In genomic region chr5:49530-49929, GRCh38 we compare ENCODE assay signal across 8 cellular contexts. TPM values are rescaled to one million over a fixed set of nuclear protein-coding genes. Genes with fewer than 3 reads are reported as not detected.
"Had no signal": no experiment of that assay in that cellular context is flagged by ENCODE, and none has a peak within 500 bp of the region (broad histone marks: within the 10 kb centered on the region; RNA-seq: fewer than 3 reads in every experiment).

No MANE protein-coding gene starts in this region.

RNA-seq across cellular contexts. Expression of gene PLEKHG4B, which starts 42.4 kb away (rescaled TPM):
- total RNA-seq: activated B cell treated with CpG ODN at 0.5 μM for 24 hours; activated CD4-positive, alpha-beta memory T cell treated with anti-CD3 and anti-CD28 coated beads for 36 hours; activated CD4-positive, alpha-beta T cell treated with anti-CD3 and anti-CD28 coated beads, Interleukin-2, amount 10 ng/mL, durations not matched to agents 24 days and 14 days; activated CD8-positive, alpha-beta T cell treated with anti-CD3 and anti-CD28 coated beads for 36 hours; activated T-cell treated with anti-CD3 and anti-CD28 coated beads, Interleukin-2, amount 50 U/mL, for 72 hours; activated T-helper 1 cell treated with anti-CD3 and anti-CD28 coated beads, Interleukin-12 subunit alpha, Interleukin-12 subunit beta, Interleukin-2, Interleukin-4 antibody, amounts not matched to agents 30 ng/mL and 10 ng/mL and 1 ng/mL, durations not matched to agents 14 hours and 24 hours and 36 hours; ascending aorta; bronchial epithelial cell had no signal
